19 cellular contexts compared by ENCODE assay signal in the genomic region with DNA sequence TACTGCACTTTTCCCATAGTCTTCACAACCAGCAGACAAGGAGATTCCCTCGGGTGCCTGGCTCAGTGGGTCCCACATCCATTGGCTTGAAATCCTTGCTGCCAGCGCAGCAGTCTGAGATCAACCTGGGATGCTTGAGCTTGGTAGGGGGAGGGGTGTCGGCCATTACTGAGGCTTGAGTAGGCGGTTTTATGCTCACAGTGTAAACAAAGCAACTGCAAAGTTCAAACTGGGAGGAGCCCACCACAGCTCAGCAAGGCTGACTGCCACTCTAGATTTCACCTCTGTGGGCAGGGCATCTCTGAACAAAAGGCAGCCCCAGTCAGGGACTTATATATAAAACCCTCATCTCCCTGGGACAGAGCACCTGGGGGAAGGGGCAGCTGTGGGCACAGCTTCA.
"Had no signal": no experiment of that assay in that cellular context is flagged by ENCODE, and none has a peak within 500 bp of the region (broad histone marks: within the 10 kb centered on the region; RNA-seq: fewer than 3 reads in every experiment).

No MANE protein-coding gene starts in this region.

- H3K27ac Mint-ChIP-seq: activated CD4-positive, alpha-beta memory T cell treated with anti-CD3 and anti-CD28 coated beads for 36 hours; activated CD4-positive, alpha-beta T cell treated with anti-CD3 and anti-CD28 coated beads for 36 hours; activated naive CD8-positive, alpha-beta T cell; activated T-helper 1 cell treated with anti-CD3 and anti-CD28 coated beads, Interleukin-12 subunit alpha, Interleukin-12 subunit beta, Interleukin-2, Interleukin-4 antibody, amounts not matched to agents 30 ng/mL and 10 ng/mL and 1 ng/mL, durations not matched to agents 14 hours and 24 hours and 36 hours; nephron; stimulated activated naive CD8-positive, alpha-beta T cell treated with anti-CD3 and anti-CD28 coated beads, Interleukin-15, amount 100 ng/mL, for 72 hours; T-cell; WTC11 had no signal

- H3K4me3 Mint-ChIP-seq: activated CD4-positive, alpha-beta memory T cell treated with anti-CD3 and anti-CD28 coated beads for 36 hours; activated CD4-positive, alpha-beta T cell treated with anti-CD3 and anti-CD28 coated beads for 36 hours; activated naive CD8-positive, alpha-beta T cell; activated T-helper 1 cell treated with anti-CD3 and anti-CD28 coated beads, Interleukin-12 subunit alpha, Interleukin-12 subunit beta, Interleukin-2, Interleukin-4 antibody, amounts not matched to agents 30 ng/mL and 10 ng/mL and 1 ng/mL, durations not matched to agents 14 hours and 24 hours and 36 hours; nephron; stimulated activated naive CD8-positive, alpha-beta T cell treated with anti-CD3 and anti-CD28 coated beads, Interleukin-15, amount 100 ng/mL, for 72 hours; T-cell; WTC11 had no signal

- H3K27me3 Mint-ChIP-seq: activated CD4-positive, alpha-beta memory T cell treated with anti-CD3 and anti-CD28 coated beads for 36 hours; activated CD4-positive, alpha-beta T cell treated with anti-CD3 and anti-CD28 coated beads for 36 hours; activated naive CD8-positive, alpha-beta T cell; stimulated activated naive CD8-positive, alpha-beta T cell treated with anti-CD3 and anti-CD28 coated beads, Interleukin-15, amount 100 ng/mL, for 72 hours; T-cell had no signal

- H3K4me3 ChIP-seq: lower lobe of right lung, right atrium auricular region, suprapubic skin had no signal

- H3K27me3 ChIP-seq: right atrium auricular region, suprapubic skin had no signal

- H3K4me1 Mint-ChIP-seq: activated CD4-positive, alpha-beta T cell treated with anti-CD3 and anti-CD28 coated beads for 36 hours; stimulated activated naive CD8-positive, alpha-beta T cell treated with anti-CD3 and anti-CD28 coated beads, Interleukin-15, amount 100 ng/mL, for 72 hours; T-cell had no signal

- H3K36me3 ChIP-seq: lower lobe of right lung, right atrium auricular region, suprapubic skin had no signal

- H3K27ac ChIP-seq: lower lobe of right lung, right atrium auricular region, suprapubic skin had no signal

- DNase-seq: activated CD4-positive, alpha-beta memory T cell treated with anti-CD3 and anti-CD28 coated beads for 36 hours; activated CD4-positive, alpha-beta T cell treated with anti-CD3 and anti-CD28 coated beads for 36 hours; activated gamma-delta T cell treated with Interleukin-2 at 50 U/mL for 16 hours; activated T-cell treated with anti-CD3 and anti-CD28 coated beads for 4 hours; dermis blood vessel endothelial cell; effector memory CD4-positive, alpha-beta T cell; foreskin fibroblast; left cardiac atrium; lower lobe of right lung; stimulated activated CD4-positive, alpha-beta T cell treated with anti-CD3 and anti-CD28 coated beads, Interleukin-2, amount 100 ng/mL, for 48 hours; stimulated activated naive CD8-positive, alpha-beta T cell treated with anti-CD3 and anti-CD28 coated beads, Interleukin-15, amount 100 ng/mL, for 72 hours; T-cell; trophoblast cell had no signal

- H3K36me3 Mint-ChIP-seq: activated CD4-positive, alpha-beta memory T cell treated with anti-CD3 and anti-CD28 coated beads for 36 hours; activated naive CD8-positive, alpha-beta T cell; T-cell had no signal

- ATAC-seq: activated CD4-positive, alpha-beta T cell treated with anti-CD3 and anti-CD28 coated beads for 36 hours; left cardiac atrium; lower lobe of right lung; stimulated activated naive CD8-positive, alpha-beta T cell treated with anti-CD3 and anti-CD28 coated beads, Interleukin-15, amount 100 ng/mL, for 72 hours; T-cell; WTC11 had no signal

- H3K9me3 ChIP-seq: lower lobe of right lung, right atrium auricular region, suprapubic skin had no signal
